Comparison of ENCODE assay signal across 19 cellular contexts in the genomic region with DNA sequence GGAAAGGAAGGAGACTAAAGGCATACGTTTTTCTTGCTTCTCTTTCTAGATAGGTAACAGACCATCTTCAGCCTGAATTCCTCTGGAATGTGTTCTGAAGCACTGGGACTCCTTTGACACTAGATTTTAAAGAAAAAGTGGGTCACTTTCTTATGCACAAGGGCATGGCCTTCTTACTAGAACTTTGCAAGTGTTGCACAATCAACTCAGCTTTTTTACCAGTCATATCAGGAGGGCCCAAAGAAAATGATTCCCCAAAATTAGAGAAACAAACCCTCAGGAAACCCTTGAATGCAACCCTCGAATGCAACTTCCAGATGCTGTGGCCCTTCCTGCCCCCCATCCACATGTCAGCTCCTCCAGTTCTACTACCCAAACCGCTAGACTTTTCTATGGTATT.
"Had no signal": no experiment of that assay in that cellular context is flagged by ENCODE, and none has a peak within 500 bp of the region (broad histone marks: within the 10 kb centered on the region; RNA-seq: fewer than 3 reads in every experiment).

No MANE protein-coding gene starts in this region.

- DNase-seq: dorsolateral prefrontal cortex; effector memory CD4-positive, alpha-beta T cell; heart left ventricle; hippocampal formation; left colon; left ventricle myocardium superior; mesenchymal stem cell; midbrain; naive B cell; occipital lobe; pancreas; right cardiac atrium; stimulated activated CD4-positive, alpha-beta T cell treated with anti-CD3 and anti-CD28 coated beads, Interleukin-4, amount 100 ng/mL, for 1 hour; stimulated activated CD8-positive, alpha-beta memory T cell treated with anti-CD3 and anti-CD28 coated beads, Interleukin-4, amount 100 ng/mL, for 48 hours; stimulated activated naive CD8-positive, alpha-beta T cell treated with anti-CD3 and anti-CD28 coated beads, Interleukin-15, Interleukin-2, amounts not matched to agents 100 U/mL and 50 U/mL, for 24 hours; tibial artery; upper lobe of left lung; uterus had no signal

- ATAC-seq: esophagus mucosa; left colon; right cardiac atrium; stimulated activated naive CD8-positive, alpha-beta T cell treated with anti-CD3 and anti-CD28 coated beads, Interleukin-15, Interleukin-2, amounts not matched to agents 100 U/mL and 50 U/mL, for 24 hours had no signal
